Comparison of ENCODE assay signal across 1 cellular context in genomic region chr7:116776610-116777289, GRCh38.
TF ChIP-seq lines count a peak whose summit lies in the region.

No MANE protein-coding gene starts in this region.

TF ChIP-seq in A549, 52 proteins besides CTCF, POLR2A, EP300 and RAD21 (continued from another document):
- TF ChIP-seq BCL3 (IDR thresholded peaks at IDR 0.05) (no peak), PBX3 (IDR thresholded peaks at IDR 0.05) (no peak), CHD4 (IDR thresholded peaks at IDR 0.05; ENCODE audit: borderline replicate concordance) (no peak), KDM5A (IDR thresholded peaks at IDR 0.05) (no peak), RARB (CRISPR knock-in tag; IDR thresholded peaks at IDR 0.05) (no peak), ZFP36 (IDR thresholded peaks at IDR 0.05; ENCODE audit: borderline replicate concordance, partially characterized antibody) (no peak), CEBPB (IDR thresholded peaks at IDR 0.05) (peak; percentile 61 to 83; a peak in 3 of 4 replicates), MAFK (IDR thresholded peaks at IDR 0.05; ENCODE audit: partially characterized antibody) (peak; percentile 29), MYC (IDR thresholded peaks at IDR 0.05; ENCODE audit: borderline replicate concordance, low read length) (no peak), RFX5 (IDR thresholded peaks at IDR 0.05) (0 out of 2 replicates have a peak, but pooled peaks have one; percentile 16), TP53 (CRISPR knock-in tag; IDR thresholded peaks at IDR 0.05) (no peak), CBX8 (IDR thresholded peaks at IDR 0.05) (no peak), GATA3 (IDR thresholded peaks at IDR 0.05; ENCODE audit: borderline replicate concordance) (peak; percentile 80; the same call in 1 of the 2 replicates), HOXB13 (CRISPR knock-in tag; IDR thresholded peaks at IDR 0.05; ENCODE audit: low read depth) (no peak), ESRRA (IDR thresholded peaks at IDR 0.05; ENCODE audit: borderline replicate concordance, low read length) (no peak), HOXB5 (CRISPR knock-in tag; IDR thresholded peaks at IDR 0.05) (no peak; the same call in 1 of the 2 replicates), HEYL (CRISPR knock-in tag; IDR thresholded peaks at IDR 0.05) (no peak), SREBF2 (IDR thresholded peaks at IDR 0.05) (no peak), BHLHE40 (IDR thresholded peaks at IDR 0.05; ENCODE audit: low read depth, low read length) (no peak), HES2 (IDR thresholded peaks at IDR 0.05) (no peak), REST (IDR thresholded peaks at IDR 0.05) (no peak), JUN (IDR thresholded peaks at IDR 0.05) (peak; percentile 63 to 74; a peak in 4 of 5 replicates), PHF8 (IDR thresholded peaks at IDR 0.05; ENCODE audit: borderline replicate concordance, low read depth) (no peak)
- TF ChIP-seq, protein P1, sequence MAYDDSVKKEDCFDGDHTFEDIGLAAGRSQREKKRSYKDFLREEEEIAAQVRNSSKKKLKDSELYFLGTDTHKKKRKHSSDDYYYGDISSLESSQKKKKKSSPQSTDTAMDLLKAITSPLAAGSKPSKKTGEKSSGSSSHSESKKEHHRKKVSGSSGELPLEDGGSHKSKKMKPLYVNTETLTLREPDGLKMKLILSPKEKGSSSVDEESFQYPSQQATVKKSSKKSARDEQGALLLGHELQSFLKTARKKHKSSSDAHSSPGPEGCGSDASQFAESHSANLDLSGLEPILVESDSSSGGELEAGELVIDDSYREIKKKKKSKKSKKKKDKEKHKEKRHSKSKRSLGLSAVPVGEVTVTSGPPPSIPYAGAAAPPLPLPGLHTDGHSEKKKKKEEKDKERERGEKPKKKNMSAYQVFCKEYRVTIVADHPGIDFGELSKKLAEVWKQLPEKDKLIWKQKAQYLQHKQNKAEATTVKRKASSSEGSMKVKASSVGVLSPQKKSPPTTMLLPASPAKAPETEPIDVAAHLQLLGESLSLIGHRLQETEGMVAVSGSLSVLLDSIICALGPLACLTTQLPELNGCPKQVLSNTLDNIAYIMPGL (CRISPR knock-in tag; IDR thresholded peaks at IDR 0.05; ENCODE audit: borderline replicate concordance), result no peak
- TF ChIP-seq, protein P2, sequence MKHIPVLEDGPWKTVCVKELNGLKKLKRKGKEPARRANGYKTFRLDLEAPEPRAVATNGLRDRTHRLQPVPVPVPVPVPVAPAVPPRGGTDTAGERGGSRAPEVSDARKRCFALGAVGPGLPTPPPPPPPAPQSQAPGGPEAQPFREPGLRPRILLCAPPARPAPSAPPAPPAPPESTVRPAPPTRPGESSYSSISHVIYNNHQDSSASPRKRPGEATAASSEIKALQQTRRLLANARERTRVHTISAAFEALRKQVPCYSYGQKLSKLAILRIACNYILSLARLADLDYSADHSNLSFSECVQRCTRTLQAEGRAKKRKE (CRISPR knock-in tag; IDR thresholded peaks at IDR 0.05; ENCODE audit: low read depth), result no peak; the same call in 1 of the 2 replicates
